ENCODE assay signal across 32 cellular contexts in genomic region chr7:158926348-158926747, GRCh38.
"Had no signal": no experiment of that assay in that cellular context is flagged by ENCODE, and none has a peak within 500 bp of the region (broad histone marks: within the 10 kb centered on the region; RNA-seq: fewer than 3 reads in every experiment).

No MANE protein-coding gene starts in this region.

- H3K4me3 ChIP-seq: adrenal gland, body of pancreas, breast epithelium had no signal

- ATAC-seq: activated CD8-positive, alpha-beta T cell treated with anti-CD3 and anti-CD28 coated beads for 36 hours; activated naive CD4-positive, alpha-beta T cell treated with anti-CD3 and anti-CD28 coated beads, Interleukin-2, amount 50 U/mL, for 72 hours; activated T-cell treated with anti-CD3 and anti-CD28 coated beads, Interleukin-2, amount 50 U/mL, for 4 hours; activated T-cell treated with anti-CD3 and anti-CD28 coated beads, Interleukin-2, amount 50 U/mL, for 72 hours; activated T-helper 17 cell treated with anti-CD3 and anti-CD28 coated beads, Interleukin-2, amount 50 U/mL, for 72 hours; body of pancreas had no signal

- H3K27ac ChIP-seq: adrenal gland, body of pancreas, brain microvascular endothelial cell, breast epithelium, VCaP had no signal

- H3K27me3 ChIP-seq: adrenal gland, body of pancreas, brain microvascular endothelial cell, breast epithelium had no signal

- H3K4me1 ChIP-seq: adrenal gland, body of pancreas, breast epithelium had no signal

- DNase-seq: activated B cell treated with CpG ODN at 0.5 μM for 24 hours; activated CD4-positive, alpha-beta memory T cell treated with anti-CD3 and anti-CD28 coated beads for 36 hours; activated CD4-positive, alpha-beta T cell treated with anti-CD3 and anti-CD28 coated beads for 4 hours; activated CD4-positive, alpha-beta T cell treated with anti-CD3 and anti-CD28 coated beads, Interleukin-2, amount 10 ng/mL, durations not matched to agents 24 days and 14 days; activated CD4-positive, alpha-beta T cell treated with anti-CD3 and anti-CD28 coated beads, Interleukin-2, amount 50 U/mL, for 1 hour; activated CD4-positive, alpha-beta T cell treated with anti-CD3 and anti-CD28 coated beads, Interleukin-2, amount 50 U/mL, for 4 hours; activated CD4-positive, CD25-positive, alpha-beta regulatory T cell treated with anti-CD3 and anti-CD28 coated beads, Interleukin-2, amount 50 U/mL, for 72 hours; activated CD8-positive, alpha-beta memory T cell treated with anti-CD3 and anti-CD28 coated beads, Interleukin-2, amount 50 U/mL, for 4 hours; activated CD8-positive, alpha-beta T cell treated with anti-CD3 and anti-CD28 coated beads for 36 hours; activated effector memory CD4-positive, alpha-beta T cell treated with anti-CD3 and anti-CD28 coated beads, Interleukin-2, amount 50 U/mL, for 16 hours; activated gamma-delta T cell treated with Interleukin-2 at 50 U/mL for 16 hours; activated naive CD4-positive, alpha-beta T cell; activated naive CD4-positive, alpha-beta T cell treated with anti-CD3 and anti-CD28 coated beads for 36 hours; activated naive CD4-positive, alpha-beta T cell treated with anti-CD3 and anti-CD28 coated beads, Interleukin-2, amount 50 U/mL, for 16 hours; activated naive CD8-positive, alpha-beta T cell treated with anti-CD3 and anti-CD28 coated beads for 36 hours; activated T-cell treated with anti-CD3 and anti-CD28 coated beads for 4 hours; activated T-cell treated with anti-CD3 and anti-CD28 coated beads, Interleukin-2, amount 50 U/mL, for 1 hour; activated T-cell treated with anti-CD3 and anti-CD28 coated beads, Interleukin-2, amount 50 U/mL, for 4 hours; activated T-cell treated with anti-CD3 and anti-CD28 coated beads, Interleukin-2, amount 50 U/mL, for 72 hours; amniotic stem cell; aorta; body of pancreas; brain microvascular endothelial cell; central memory CD4-positive, alpha-beta T cell; T-helper 1 cell; T-helper 2 cell; T-helper 9 cell had no signal

- H3K9me3 ChIP-seq: adrenal gland, body of pancreas, breast epithelium had no signal
